In the genomic region with DNA sequence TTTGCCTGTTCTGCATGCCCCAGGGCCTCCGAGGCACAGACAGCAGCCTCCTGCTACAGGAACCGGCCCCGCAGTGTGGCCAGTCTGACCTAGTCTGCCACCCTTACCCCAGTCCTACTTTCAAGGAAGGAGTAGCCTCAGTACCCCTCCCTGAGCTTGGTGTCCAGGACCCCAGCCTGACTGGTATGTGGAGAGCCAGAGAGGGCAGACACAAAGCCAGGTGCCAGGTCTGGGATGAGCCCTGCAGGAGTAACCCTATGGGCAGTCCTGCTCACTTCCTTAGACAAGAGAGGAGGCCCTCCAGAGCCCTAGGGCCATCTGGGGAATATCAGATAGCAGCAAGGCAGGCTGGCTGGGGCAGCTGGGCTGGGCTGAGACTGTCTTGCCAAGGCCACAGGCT, we compare ENCODE assay signal across 14 cellular contexts.
A peak's percentile ranks its signal among the peaks of the same experiment; 100 is the strongest.
DNase-seq lines count a peak whose midpoint lies in the region; ATAC-seq and TF ChIP-seq lines count a peak whose summit lies in the region.
"Had no signal": no experiment of that assay in that cellular context is flagged by ENCODE, and none has a peak within 500 bp of the region (broad histone marks: within the 10 kb centered on the region; RNA-seq: fewer than 3 reads in every experiment).

No MANE protein-coding gene starts in this region.

- peak; percentile 45 for ATAC-seq in Right ventricle myocardium superior (ENCODE audit: poor library complexity)
- no peak for ATAC-seq in Right ventricle myocardium inferior
- ATAC-seq in Panc1, result peak; percentile 60
- peak; percentile 11 to 40 for ATAC-seq in right cardiac atrium
- peak; percentile 22 for ATAC-seq in aorta (ENCODE audit: low FRiP score)
- ATAC-seq in PC-3, result no peak
- no peak for ATAC-seq in GM18868 (IDR thresholded peaks at IDR 0.05; ENCODE audit: unreplicated experiment)

- H3K9me3 ChIP-seq in Panc1 (ENCODE audit: control insufficient read depth, insufficient read depth, low read depth, low read length) (no peaks in the 10 kb centered on the region), right cardiac atrium (ENCODE audit: control insufficient read depth, low read length) (no peaks in the 10 kb centered on the region), aorta (ENCODE audit: control insufficient read depth, low read length) (no peaks in the 10 kb centered on the region), PC-3 (ENCODE audit: low read length) (no peaks in the 10 kb centered on the region)

- CTCF ChIA-PET in Panc1 (lab: Charles Lee), result no interaction called here
- CTCF ChIA-PET in PC-3 (lab: Charles Lee), result no interaction called here

- H3K9me2 ChIP-seq in PC-3 (replicated peaks; ENCODE audit: low read length), result no peaks in the 10 kb centered on the region

- WGBS in right cardiac atrium, result 90% methylated on average over 3 of the region's 3 CpGs
- WGBS in aorta, 2 donors, result 90% methylated on average over 3 of the region's 3 CpGs

- H4K20me1 ChIP-seq in PC-3 (ENCODE audit: low read length), result no peaks in the 10 kb centered on the region

- POLR2A ChIA-PET in Panc1 (lab: Charles Lee) (interaction anchor here (0.6 kb wide), 1 partner anchor 323 kb away, joined by 3 read pairs; no protein-coding TSS in a partner anchor), PC-3 (lab: Charles Lee; ENCODE audit: unreplicated experiment) (no interaction called here)

- TF ChIP-seq CTCF in Panc1 (IDR thresholded peaks at IDR 0.05) (no peak), PC-3 (conservative IDR thresholded peaks at IDR 0.05; ENCODE audit: low read depth, low read length) (no peak)

- intact Hi-C loops in Right ventricle myocardium superior (cut with DNase I), result no loop called here
- intact Hi-C loops in Right ventricle myocardium inferior (cut with DNase I), result no loop called here
- intact Hi-C loops in Panc1 (cut with micrococcal nuclease; ENCODE audit: unreplicated experiment), result no loop called here
- intact Hi-C loops in right cardiac atrium (cut with DNase I), result no loop called here
- intact Hi-C loops in aorta (cut with DNase I), result no loop called here
- intact Hi-C loops in PC-3 (cut with micrococcal nuclease), result no loop called here

- H3K36me3 ChIP-seq in Panc1 (ENCODE audit: control insufficient read depth, insufficient read depth, low read length), result no peaks in the 10 kb centered on the region
- H3K36me3 ChIP-seq in aorta (ENCODE audit: control insufficient read depth in 1 of 2, insufficient read depth in 2 of 2, low read length in 1 of 2), result no peaks in the 10 kb centered on the region
- no peaks in the 10 kb centered on the region for H3K36me3 ChIP-seq in PC-3 (ENCODE audit: low read depth, low read length)

- H3K27me3 ChIP-seq in Panc1 (ENCODE audit: control insufficient read depth, insufficient read depth, low read length) (no peaks in the 10 kb centered on the region), right cardiac atrium (ENCODE audit: control insufficient read depth, insufficient read depth) (no peaks in the 10 kb centered on the region), aorta (ENCODE audit: control insufficient read depth in 1 of 2, insufficient read depth in 2 of 2, low read length in 1 of 2) (no peaks in the 10 kb centered on the region), PC-3 (ENCODE audit: low read length) (no peaks in the 10 kb centered on the region)

- no peak overlapping the region for H3K9ac ChIP-seq in PC-3 (ENCODE audit: low read length)

- BruUV-seq in Panc1 (replicated peaks; lab: Mats Ljungman, UMichigan), result no TSS peak
- no TSS peak for BruUV-seq in PC-3 (replicated peaks; lab: Mats Ljungman, UMichigan)

- no peak overlapping the region for H3K4me3 ChIP-seq in Panc1 (ENCODE audit: low read depth in 2 of 2, low read length in 2 of 2)
- no peak overlapping the region for H3K4me3 ChIP-seq in right cardiac atrium (ENCODE audit: low read length)
- no peak overlapping the region for H3K4me3 ChIP-seq in aorta (ENCODE audit: low read length in 2 of 2)
- no peak overlapping the region for H3K4me3 ChIP-seq in PC-3 (ENCODE audit: low read length)
- H3K4me3 ChIP-seq: GM12878, PC-9 had no signal

- H2AFZ ChIP-seq in PC-3 (ENCODE audit: low read length), result no peak overlapping the region
- H2AFZ ChIP-seq: PC-9 had no signal

- H3K27ac ChIP-seq in Panc1 (ENCODE audit: low read length), result no peak overlapping the region
- no peak overlapping the region for H3K27ac ChIP-seq in right cardiac atrium (ENCODE audit: low read length)
- no peak overlapping the region for H3K27ac ChIP-seq in aorta (ENCODE audit: low read depth in 1 of 2, low read length in 2 of 2)
- H3K27ac ChIP-seq in PC-3 (ENCODE audit: low read length), result no peak overlapping the region
- H3K27ac ChIP-seq: PC-9 had no signal

- no peaks in the 10 kb centered on the region for H3F3A ChIP-seq in PC-3 (ENCODE audit: low read length, unreplicated experiment)

- H3K79me2 ChIP-seq in PC-3 (ENCODE audit: low read length), result no peaks in the 10 kb centered on the region

- H3K4me2 ChIP-seq in PC-3 (ENCODE audit: low read length), result no peak overlapping the region
- H3K4me2 ChIP-seq: PC-9 had no signal

- DNase-seq in Right ventricle myocardium superior, result no peak
- no peak for DNase-seq in Right ventricle myocardium inferior (ENCODE audit: missing footprints)
- DNase-seq in Panc1 (ENCODE audit: low read depth, low spot score), result no peak
- DNase-seq in right cardiac atrium, result no peak
- no peak for DNase-seq in aorta
- no peak for DNase-seq in PC-3
- DNase-seq: C1 segment of cervical spinal cord, GDM1, NCI-H1105, NCI-H1694, NCI-H2107, PC-9 had no signal

- H3K4me1 ChIP-seq in Panc1 (ENCODE audit: control insufficient read depth, insufficient read depth, low read length) (no peaks in the 10 kb centered on the region), right cardiac atrium (ENCODE audit: control insufficient read depth, insufficient read depth, low read length) (peaks cover 6% of the 10 kb centered on the region), aorta (ENCODE audit: control insufficient read depth in 1 of 2, insufficient read depth in 2 of 2, low read length in 2 of 2) (no peaks in the 10 kb centered on the region), PC-3 (ENCODE audit: insufficient read depth, low read length) (no peaks in the 10 kb centered on the region)

- in situ Hi-C loops in Panc1 (cut with HindIII; ENCODE audit: low pct_unique_long_range_greater_than_20kb, low sequenced_read_pairs), result no loop called here

Comparison
In these comparisons a context has a peak if more than half of its experiments do, and no peak if none do; other contexts are left out.
1. ATAC-seq: peak in Right ventricle myocardium superior (single experiment), Panc1 (single experiment), right cardiac atrium (2 of 2) and aorta (single experiment); none in Right ventricle myocardium inferior (single experiment), PC-3 (single experiment) and GM18868 (single experiment).